1 cellular context compared by ENCODE assay signal in the genomic region with DNA sequence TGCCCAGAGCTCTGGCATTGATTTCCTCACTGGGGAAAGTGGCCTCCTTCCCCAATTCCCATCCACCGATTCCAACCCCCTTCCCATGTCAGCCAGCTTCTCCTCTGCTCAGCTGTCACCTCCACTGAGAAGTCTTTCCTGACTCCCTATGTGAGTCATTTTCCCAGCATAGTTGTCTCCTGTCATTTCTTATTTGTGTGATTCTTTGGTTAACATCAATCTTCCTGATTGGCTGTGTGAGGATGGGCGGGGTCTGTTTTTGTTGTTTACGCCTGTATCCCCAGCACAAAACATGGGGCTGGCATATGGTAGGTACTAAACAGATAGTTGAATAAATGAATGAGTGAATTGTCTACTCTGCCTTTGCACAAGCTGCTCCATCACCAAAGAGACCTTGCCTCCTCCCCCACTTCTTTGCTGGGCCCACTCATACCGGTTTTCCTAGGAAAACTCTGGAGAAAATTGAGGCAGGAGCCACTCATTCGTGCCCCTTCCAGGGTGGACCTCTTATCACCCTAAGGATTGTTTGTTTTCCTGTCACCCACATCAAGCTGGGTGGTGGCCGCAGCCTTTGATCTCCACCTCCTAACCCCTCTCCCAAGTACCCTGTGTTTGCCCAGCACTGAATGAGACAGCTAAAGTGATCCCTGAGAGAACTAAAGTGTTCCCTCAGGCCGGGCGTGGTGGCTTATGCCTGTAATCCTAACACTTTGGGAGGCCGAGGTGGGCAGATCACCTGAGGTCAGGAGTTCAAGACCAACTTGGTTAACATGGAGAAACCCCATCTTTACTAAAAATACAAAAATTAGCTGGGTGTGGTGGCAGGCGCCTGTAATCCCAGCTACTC.
TF ChIP-seq lines count a peak whose summit lies in the region.

No MANE protein-coding gene starts in this region.

TF ChIP-seq in HepG2, 621 proteins besides CTCF, POLR2A, EP300 and RAD21 (continued from another document and continues in another):
- TF ChIP-seq AKNA (CRISPR knock-in tag; IDR thresholded peaks at IDR 0.05; ENCODE audit: borderline replicate concordance) (no peak), ZFP41 (CRISPR knock-in tag; IDR thresholded peaks at IDR 0.05; ENCODE audit: borderline replicate concordance) (no peak; the same call in 1 of the 2 replicates), MAFG (CRISPR knock-in tag; IDR thresholded peaks at IDR 0.05) (no peak), BRD4 (CRISPR knock-in tag; IDR thresholded peaks at IDR 0.05) (no peak), ETV6 (CRISPR knock-in tag; conservative IDR thresholded peaks at IDR 0.05) (peak; percentile 69; the same call in 1 of the 2 replicates), IKZF4 (CRISPR knock-in tag; IDR thresholded peaks at IDR 0.05; ENCODE audit: borderline replicate concordance, low read depth, not compliant biosample characterization) (no peak), ZNF557 (CRISPR knock-in tag; IDR thresholded peaks at IDR 0.05) (no peak), ZNF546 (CRISPR knock-in tag; conservative IDR thresholded peaks at IDR 0.05) (no peak), ZBTB7B (CRISPR knock-in tag; IDR thresholded peaks at IDR 0.05) (peak; percentile 89), RELA (CRISPR knock-in tag; IDR thresholded peaks at IDR 0.05) (no peak), ZNF512 (CRISPR knock-in tag; IDR thresholded peaks at IDR 0.05) (no peak), GZF1 (CRISPR knock-in tag; IDR thresholded peaks at IDR 0.05) (no peak), SP2 (CRISPR knock-in tag; IDR thresholded peaks at IDR 0.05) (no peak), SP1 (IDR thresholded peaks at IDR 0.05) (no peak), SP1 (CRISPR knock-in tag; IDR thresholded peaks at IDR 0.05) (no peak; the same call in 1 of the 2 replicates), FOXM1 (CRISPR knock-in tag; IDR thresholded peaks at IDR 0.05) (no peak), RNF219 (CRISPR knock-in tag; IDR thresholded peaks at IDR 0.05) (no peak), ZFP37 (CRISPR knock-in tag; IDR thresholded peaks at IDR 0.05; ENCODE audit: borderline replicate concordance) (no peak), SPEN (CRISPR knock-in tag; IDR thresholded peaks at IDR 0.05; ENCODE audit: low read depth) (no peak), ZFAT (CRISPR knock-in tag; conservative IDR thresholded peaks at IDR 0.05) (no peak), ZNF326 (CRISPR knock-in tag; IDR thresholded peaks at IDR 0.05; ENCODE audit: borderline replicate concordance) (no peak), RXRA (CRISPR knock-in tag; IDR thresholded peaks at IDR 0.05) (peak; percentile 97), ZNF879 (CRISPR knock-in tag; IDR thresholded peaks at IDR 0.05) (no peak), ZNF83 (CRISPR knock-in tag; IDR thresholded peaks at IDR 0.05; ENCODE audit: borderline replicate concordance) (0 out of 2 replicates have a peak, but pooled peaks have one; percentile 38), BHLHE40 (IDR thresholded peaks at IDR 0.05; ENCODE audit: low read length) (peak; percentile 53), ZMYM4 (CRISPR knock-in tag; IDR thresholded peaks at IDR 0.05) (peak; percentile 46; the same call in 1 of the 2 replicates), HDAC1 (CRISPR knock-in tag; IDR thresholded peaks at IDR 0.05) (peak; percentile 85), ZBTB33 (CRISPR knock-in tag; IDR thresholded peaks at IDR 0.05) (peak; percentile 37; the same call in 1 of the 2 replicates), PAF1 (CRISPR knock-in tag; IDR thresholded peaks at IDR 0.05) (no peak), ZNF660 (CRISPR knock-in tag; IDR thresholded peaks at IDR 0.05; ENCODE audit: borderline replicate concordance, low read depth) (no peak)
- TF ChIP-seq, protein P1, sequence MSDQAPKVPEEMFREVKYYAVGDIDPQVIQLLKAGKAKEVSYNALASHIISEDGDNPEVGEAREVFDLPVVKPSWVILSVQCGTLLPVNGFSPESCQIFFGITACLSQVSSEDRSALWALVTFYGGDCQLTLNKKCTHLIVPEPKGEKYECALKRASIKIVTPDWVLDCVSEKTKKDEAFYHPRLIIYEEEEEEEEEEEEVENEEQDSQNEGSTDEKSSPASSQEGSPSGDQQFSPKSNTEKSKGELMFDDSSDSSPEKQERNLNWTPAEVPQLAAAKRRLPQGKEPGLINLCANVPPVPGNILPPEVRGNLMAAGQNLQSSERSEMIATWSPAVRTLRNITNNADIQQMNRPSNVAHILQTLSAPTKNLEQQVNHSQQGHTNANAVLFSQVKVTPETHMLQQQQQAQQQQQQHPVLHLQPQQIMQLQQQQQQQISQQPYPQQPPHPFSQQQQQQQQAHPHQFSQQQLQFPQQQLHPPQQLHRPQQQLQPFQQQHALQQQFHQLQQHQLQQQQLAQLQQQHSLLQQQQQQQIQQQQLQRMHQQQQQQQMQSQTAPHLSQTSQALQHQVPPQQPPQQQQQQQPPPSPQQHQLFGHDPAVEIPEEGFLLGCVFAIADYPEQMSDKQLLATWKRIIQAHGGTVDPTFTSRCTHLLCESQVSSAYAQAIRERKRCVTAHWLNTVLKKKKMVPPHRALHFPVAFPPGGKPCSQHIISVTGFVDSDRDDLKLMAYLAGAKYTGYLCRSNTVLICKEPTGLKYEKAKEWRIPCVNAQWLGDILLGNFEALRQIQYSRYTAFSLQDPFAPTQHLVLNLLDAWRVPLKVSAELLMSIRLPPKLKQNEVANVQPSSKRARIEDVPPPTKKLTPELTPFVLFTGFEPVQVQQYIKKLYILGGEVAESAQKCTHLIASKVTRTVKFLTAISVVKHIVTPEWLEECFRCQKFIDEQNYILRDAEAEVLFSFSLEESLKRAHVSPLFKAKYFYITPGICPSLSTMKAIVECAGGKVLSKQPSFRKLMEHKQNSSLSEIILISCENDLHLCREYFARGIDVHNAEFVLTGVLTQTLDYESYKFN (CRISPR knock-in tag; conservative IDR thresholded peaks at IDR 0.05): peak; percentile 82
- TF ChIP-seq, protein P2, sequence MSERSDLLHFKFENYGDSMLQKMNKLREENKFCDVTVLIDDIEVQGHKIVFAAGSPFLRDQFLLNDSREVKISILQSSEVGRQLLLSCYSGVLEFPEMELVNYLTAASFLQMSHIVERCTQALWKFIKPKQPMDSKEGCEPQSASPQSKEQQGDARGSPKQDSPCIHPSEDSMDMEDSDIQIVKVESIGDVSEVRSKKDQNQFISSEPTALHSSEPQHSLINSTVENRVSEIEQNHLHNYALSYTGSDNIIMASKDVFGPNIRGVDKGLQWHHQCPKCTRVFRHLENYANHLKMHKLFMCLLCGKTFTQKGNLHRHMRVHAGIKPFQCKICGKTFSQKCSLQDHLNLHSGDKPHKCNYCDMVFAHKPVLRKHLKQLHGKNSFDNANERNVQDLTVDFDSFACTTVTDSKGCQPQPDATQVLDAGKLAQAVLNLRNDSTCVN (CRISPR knock-in tag; IDR thresholded peaks at IDR 0.05; ENCODE audit: borderline replicate concordance): no peak
- TF ChIP-seq, protein P3, sequence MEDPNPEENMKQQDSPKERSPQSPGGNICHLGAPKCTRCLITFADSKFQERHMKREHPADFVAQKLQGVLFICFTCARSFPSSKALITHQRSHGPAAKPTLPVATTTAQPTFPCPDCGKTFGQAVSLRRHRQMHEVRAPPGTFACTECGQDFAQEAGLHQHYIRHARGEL (CRISPR knock-in tag; IDR thresholded peaks at IDR 0.05): no peak
- TF ChIP-seq, protein P4, sequence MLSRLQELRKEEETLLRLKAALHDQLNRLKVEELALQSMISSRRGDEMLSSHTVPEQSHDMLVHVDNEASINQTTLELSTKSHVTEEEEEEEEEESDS (CRISPR knock-in tag; IDR thresholded peaks at IDR 0.05; ENCODE audit: borderline replicate concordance): no peak
- TF ChIP-seq, protein P5, sequence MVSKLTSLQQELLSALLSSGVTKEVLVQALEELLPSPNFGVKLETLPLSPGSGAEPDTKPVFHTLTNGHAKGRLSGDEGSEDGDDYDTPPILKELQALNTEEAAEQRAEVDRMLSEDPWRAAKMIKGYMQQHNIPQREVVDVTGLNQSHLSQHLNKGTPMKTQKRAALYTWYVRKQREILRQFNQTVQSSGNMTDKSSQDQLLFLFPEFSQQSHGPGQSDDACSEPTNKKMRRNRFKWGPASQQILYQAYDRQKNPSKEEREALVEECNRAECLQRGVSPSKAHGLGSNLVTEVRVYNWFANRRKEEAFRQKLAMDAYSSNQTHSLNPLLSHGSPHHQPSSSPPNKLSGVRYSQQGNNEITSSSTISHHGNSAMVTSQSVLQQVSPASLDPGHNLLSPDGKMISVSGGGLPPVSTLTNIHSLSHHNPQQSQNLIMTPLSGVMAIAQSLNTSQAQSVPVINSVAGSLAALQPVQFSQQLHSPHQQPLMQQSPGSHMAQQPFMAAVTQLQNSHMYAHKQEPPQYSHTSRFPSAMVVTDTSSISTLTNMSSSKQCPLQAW (CRISPR knock-in tag; IDR thresholded peaks at IDR 0.05): peak; percentile 16; the same call in 1 of the 2 replicates
